2 cellular contexts compared by ENCODE assay signal in the genomic region with DNA sequence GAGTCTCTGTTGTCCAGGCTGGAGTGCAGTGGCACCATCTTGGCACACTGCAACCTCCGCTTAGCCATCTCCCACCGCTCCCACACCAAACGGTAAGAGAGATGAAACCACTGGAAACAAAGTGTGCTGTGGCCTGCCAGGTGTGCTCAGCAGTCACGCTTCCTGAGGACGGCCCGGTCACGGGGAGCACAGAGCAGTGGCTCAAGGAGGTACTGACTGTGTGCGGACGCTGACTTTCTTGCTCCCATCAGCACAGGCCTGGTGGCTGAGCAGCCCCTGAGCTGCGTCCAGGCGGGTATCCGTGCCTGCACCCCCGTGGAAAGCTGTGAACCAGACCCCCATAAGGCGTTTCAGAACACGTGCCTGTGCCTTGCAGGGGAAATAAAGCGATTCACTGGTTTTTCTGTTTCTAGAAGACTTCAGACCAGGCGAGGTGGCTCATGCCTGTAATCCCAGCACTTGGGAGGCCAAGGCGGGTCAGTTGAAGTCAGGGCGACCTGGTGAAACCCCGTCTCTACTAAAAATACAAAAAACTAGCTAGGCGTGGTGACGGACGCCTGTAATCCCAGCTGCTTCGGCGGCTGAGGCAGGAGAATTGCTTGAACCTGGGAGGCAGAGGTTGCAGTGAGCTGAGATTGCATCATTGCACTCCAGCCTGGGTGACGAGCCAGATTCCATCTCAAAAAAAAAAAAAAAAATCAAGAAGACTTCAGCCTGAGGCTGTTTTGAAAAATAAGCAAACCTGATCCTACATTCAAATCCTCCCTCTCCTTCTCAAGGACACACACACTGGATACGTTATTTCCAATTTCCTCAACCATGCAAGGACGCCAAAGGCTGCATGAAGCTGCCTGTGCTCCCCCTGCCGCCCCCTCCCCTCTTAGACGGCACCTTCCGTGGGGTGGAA.
TF ChIP-seq lines count a peak whose summit lies in the region.

No MANE protein-coding gene starts in this region.

TF ChIP-seq in HEK293, 187 proteins besides CTCF, POLR2A, EP300 and RAD21 (continued from another document and continues in another):
- TF ChIP-seq, protein P1, sequence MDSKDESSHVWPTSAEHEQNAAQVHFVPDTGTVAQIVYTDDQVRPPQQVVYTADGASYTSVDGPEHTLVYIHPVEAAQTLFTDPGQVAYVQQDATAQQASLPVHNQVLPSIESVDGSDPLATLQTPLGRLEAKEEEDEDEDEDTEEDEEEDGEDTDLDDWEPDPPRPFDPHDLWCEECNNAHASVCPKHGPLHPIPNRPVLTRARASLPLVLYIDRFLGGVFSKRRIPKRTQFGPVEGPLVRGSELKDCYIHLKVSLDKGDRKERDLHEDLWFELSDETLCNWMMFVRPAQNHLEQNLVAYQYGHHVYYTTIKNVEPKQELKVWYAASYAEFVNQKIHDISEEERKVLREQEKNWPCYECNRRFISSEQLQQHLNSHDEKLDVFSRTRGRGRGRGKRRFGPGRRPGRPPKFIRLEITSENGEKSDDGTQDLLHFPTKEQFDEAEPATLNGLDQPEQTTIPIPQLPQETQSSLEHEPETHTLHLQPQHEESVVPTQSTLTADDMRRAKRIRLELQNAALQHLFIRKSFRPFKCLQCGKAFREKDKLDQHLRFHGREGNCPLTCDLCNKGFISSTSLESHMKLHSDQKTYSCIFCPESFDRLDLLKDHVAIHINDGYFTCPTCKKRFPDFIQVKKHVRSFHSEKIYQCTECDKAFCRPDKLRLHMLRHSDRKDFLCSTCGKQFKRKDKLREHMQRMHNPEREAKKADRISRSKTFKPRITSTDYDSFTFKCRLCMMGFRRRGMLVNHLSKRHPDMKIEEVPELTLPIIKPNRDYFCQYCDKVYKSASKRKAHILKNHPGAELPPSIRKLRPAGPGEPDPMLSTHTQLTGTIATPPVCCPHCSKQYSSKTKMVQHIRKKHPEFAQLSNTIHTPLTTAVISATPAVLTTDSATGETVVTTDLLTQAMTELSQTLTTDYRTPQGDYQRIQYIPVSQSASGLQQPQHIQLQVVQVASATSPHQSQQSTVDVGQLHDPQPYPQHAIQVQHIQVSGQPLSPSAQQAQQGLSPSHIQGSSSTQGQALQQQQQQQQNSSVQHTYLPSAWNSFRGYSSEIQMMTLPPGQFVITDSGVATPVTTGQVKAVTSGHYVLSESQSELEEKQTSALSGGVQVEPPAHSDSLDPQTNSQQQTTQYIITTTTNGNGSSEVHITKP (tag by site-specific recombination; IDR thresholded peaks at IDR 0.05) = no peak
- peak; percentile 54; the same call in 1 of the 2 replicates for TF ChIP-seq ZBTB17 (tag by site-specific recombination; IDR thresholded peaks at IDR 0.05)
- TF ChIP-seq, protein P2, sequence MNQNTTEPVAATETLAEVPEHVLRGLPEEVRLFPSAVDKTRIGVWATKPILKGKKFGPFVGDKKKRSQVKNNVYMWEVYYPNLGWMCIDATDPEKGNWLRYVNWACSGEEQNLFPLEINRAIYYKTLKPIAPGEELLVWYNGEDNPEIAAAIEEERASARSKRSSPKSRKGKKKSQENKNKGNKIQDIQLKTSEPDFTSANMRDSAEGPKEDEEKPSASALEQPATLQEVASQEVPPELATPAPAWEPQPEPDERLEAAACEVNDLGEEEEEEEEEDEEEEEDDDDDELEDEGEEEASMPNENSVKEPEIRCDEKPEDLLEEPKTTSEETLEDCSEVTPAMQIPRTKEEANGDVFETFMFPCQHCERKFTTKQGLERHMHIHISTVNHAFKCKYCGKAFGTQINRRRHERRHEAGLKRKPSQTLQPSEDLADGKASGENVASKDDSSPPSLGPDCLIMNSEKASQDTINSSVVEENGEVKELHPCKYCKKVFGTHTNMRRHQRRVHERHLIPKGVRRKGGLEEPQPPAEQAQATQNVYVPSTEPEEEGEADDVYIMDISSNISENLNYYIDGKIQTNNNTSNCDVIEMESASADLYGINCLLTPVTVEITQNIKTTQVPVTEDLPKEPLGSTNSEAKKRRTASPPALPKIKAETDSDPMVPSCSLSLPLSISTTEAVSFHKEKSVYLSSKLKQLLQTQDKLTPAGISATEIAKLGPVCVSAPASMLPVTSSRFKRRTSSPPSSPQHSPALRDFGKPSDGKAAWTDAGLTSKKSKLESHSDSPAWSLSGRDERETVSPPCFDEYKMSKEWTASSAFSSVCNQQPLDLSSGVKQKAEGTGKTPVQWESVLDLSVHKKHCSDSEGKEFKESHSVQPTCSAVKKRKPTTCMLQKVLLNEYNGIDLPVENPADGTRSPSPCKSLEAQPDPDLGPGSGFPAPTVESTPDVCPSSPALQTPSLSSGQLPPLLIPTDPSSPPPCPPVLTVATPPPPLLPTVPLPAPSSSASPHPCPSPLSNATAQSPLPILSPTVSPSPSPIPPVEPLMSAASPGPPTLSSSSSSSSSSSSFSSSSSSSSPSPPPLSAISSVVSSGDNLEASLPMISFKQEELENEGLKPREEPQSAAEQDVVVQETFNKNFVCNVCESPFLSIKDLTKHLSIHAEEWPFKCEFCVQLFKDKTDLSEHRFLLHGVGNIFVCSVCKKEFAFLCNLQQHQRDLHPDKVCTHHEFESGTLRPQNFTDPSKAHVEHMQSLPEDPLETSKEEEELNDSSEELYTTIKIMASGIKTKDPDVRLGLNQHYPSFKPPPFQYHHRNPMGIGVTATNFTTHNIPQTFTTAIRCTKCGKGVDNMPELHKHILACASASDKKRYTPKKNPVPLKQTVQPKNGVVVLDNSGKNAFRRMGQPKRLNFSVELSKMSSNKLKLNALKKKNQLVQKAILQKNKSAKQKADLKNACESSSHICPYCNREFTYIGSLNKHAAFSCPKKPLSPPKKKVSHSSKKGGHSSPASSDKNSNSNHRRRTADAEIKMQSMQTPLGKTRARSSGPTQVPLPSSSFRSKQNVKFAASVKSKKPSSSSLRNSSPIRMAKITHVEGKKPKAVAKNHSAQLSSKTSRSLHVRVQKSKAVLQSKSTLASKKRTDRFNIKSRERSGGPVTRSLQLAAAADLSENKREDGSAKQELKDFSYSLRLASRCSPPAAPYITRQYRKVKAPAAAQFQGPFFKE (tag by site-specific recombination; IDR thresholded peaks at IDR 0.05; ENCODE audit: borderline replicate concordance) = no peak
- TF ChIP-seq, protein P3, sequence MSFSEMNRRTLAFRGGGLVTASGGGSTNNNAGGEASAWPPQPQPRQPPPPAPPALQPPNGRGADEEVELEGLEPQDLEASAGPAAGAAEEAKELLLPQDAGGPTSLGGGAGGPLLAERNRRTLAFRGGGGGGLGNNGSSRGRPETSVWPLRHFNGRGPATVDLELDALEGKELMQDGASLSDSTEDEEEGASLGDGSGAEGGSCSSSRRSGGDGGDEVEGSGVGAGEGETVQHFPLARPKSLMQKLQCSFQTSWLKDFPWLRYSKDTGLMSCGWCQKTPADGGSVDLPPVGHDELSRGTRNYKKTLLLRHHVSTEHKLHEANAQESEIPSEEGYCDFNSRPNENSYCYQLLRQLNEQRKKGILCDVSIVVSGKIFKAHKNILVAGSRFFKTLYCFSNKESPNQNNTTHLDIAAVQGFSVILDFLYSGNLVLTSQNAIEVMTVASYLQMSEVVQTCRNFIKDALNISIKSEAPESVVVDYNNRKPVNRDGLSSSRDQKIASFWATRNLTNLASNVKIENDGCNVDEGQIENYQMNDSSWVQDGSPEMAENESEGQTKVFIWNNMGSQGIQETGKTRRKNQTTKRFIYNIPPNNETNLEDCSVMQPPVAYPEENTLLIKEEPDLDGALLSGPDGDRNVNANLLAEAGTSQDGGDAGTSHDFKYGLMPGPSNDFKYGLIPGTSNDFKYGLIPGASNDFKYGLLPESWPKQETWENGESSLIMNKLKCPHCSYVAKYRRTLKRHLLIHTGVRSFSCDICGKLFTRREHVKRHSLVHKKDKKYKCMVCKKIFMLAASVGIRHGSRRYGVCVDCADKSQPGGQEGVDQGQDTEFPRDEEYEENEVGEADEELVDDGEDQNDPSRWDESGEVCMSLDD (tag by site-specific recombination; IDR thresholded peaks at IDR 0.05) = no peak

TF ChIP-seq in HepG2, 621 proteins besides CTCF, POLR2A, EP300 and RAD21 (continued from another document):
- no peak for TF ChIP-seq ZBTB7B (CRISPR knock-in tag; IDR thresholded peaks at IDR 0.05)
- no peak for TF ChIP-seq ADNP (CRISPR knock-in tag; IDR thresholded peaks at IDR 0.05)
- TF ChIP-seq CEBPB (IDR thresholded peaks at IDR 0.05; ENCODE audit: borderline replicate concordance, low read depth, low read length) = peak; percentile 65
- TF ChIP-seq MEF2D (CRISPR knock-in tag; IDR thresholded peaks at IDR 0.05) = no peak
- TF ChIP-seq IRF9 (CRISPR knock-in tag; IDR thresholded peaks at IDR 0.05; ENCODE audit: borderline replicate concordance) = no peak
- TF ChIP-seq KMT2B (CRISPR knock-in tag; IDR thresholded peaks at IDR 0.05) = no peak
- no peak for TF ChIP-seq ZNF775 (CRISPR knock-in tag; IDR thresholded peaks at IDR 0.05; ENCODE audit: borderline replicate concordance)
- TF ChIP-seq NR2C2 (CRISPR knock-in tag; IDR thresholded peaks at IDR 0.05; ENCODE audit: borderline replicate concordance) = no peak
